ENCODE assay signal across 26 cellular contexts in the genomic region with DNA sequence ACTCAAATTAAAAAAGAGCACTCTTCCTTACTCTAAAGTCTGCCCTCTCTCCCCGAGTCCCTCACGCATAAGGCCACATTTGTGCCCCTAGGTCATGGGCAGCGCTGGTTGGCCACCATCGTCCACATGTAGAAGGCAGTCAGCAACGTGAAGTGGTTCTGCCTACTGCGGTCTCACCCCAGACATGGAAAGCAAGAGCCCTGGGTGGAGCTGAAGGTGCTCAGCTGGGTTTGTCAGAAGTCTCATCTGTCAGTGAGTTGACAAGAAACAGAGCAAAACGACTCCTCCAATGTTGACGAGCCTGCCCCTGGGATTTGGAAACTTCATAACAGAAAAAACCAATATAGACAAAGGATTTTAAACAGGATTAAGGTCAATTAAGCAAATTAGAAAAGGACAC.
DNase-seq lines count a peak whose midpoint lies in the region; ATAC-seq and TF ChIP-seq lines count a peak whose summit lies in the region.
"Had no signal": no experiment of that assay in that cellular context is flagged by ENCODE, and none has a peak within 500 bp of the region (broad histone marks: within the 10 kb centered on the region; RNA-seq: fewer than 3 reads in every experiment).

No MANE protein-coding gene starts in this region.

- peaks cover 10% of the 10 kb centered on the region for H3K27me3 Mint-ChIP-seq in activated CD4-positive, alpha-beta T cell treated with anti-CD3 and anti-CD28 coated beads, Interleukin-2, amount 10 ng/mL, durations not matched to agents 7 days and 5 days
- H3K27me3 Mint-ChIP-seq in CD4-positive, alpha-beta T cell, result no peaks in the 10 kb centered on the region
- peaks cover 4% of the 10 kb centered on the region for H3K27me3 Mint-ChIP-seq in T-helper 17 cell
- H3K27me3 Mint-ChIP-seq in glutamatergic neuron (ENCODE audit: unreplicated experiment), result peaks cover 7% of the 10 kb centered on the region
- no peaks in the 10 kb centered on the region for H3K27me3 Mint-ChIP-seq in osteocyte (ENCODE audit: unreplicated experiment)

- peaks cover 24% of the 10 kb centered on the region for H3K4me1 Mint-ChIP-seq in activated CD4-positive, alpha-beta T cell treated with anti-CD3 and anti-CD28 coated beads, Interleukin-2, amount 10 ng/mL, durations not matched to agents 7 days and 5 days
- peaks cover 26% of the 10 kb centered on the region for H3K4me1 Mint-ChIP-seq in CD4-positive, alpha-beta T cell (ENCODE audit: low read depth)
- H3K4me1 Mint-ChIP-seq in T-helper 17 cell (peaks cover 20% of the 10 kb centered on the region), glutamatergic neuron (ENCODE audit: low read depth, unreplicated experiment) (peaks cover 29% of the 10 kb centered on the region), osteocyte (ENCODE audit: unreplicated experiment) (peaks cover 7% of the 10 kb centered on the region)
- H3K4me1 Mint-ChIP-seq: B cell had no signal

- no peaks in the 10 kb centered on the region for H3K9me3 Mint-ChIP-seq in activated CD4-positive, alpha-beta T cell treated with anti-CD3 and anti-CD28 coated beads, Interleukin-2, amount 10 ng/mL, durations not matched to agents 7 days and 5 days
- H3K9me3 Mint-ChIP-seq in CD4-positive, alpha-beta T cell, result no peaks in the 10 kb centered on the region
- H3K9me3 Mint-ChIP-seq in glutamatergic neuron (ENCODE audit: unreplicated experiment), result peaks cover 6% of the 10 kb centered on the region
- no peaks in the 10 kb centered on the region for H3K9me3 Mint-ChIP-seq in osteocyte (ENCODE audit: unreplicated experiment)

- no peak for DNase-seq in activated CD4-positive, alpha-beta T cell treated with anti-CD3 and anti-CD28 coated beads, Interleukin-2, amount 10 ng/mL, durations not matched to agents 7 days and 5 days
- no peak for DNase-seq in activated CD4-positive, alpha-beta T cell treated with anti-CD3 and anti-CD28 coated beads, Interleukin-2, amount 50 U/mL, for 4 hours
- DNase-seq in CD4-positive, alpha-beta T cell, result no peak
- DNase-seq in T-helper 17 cell (no peak), glutamatergic neuron (no peak), left ventricle myocardium inferior (no peak), osteocyte (ENCODE audit: extremely low spot score, unreplicated experiment) (no peak), testis (no peak)
- DNase-seq: activated CD4-positive, alpha-beta T cell treated with anti-CD3 and anti-CD28 coated beads, Interleukin-2, amount 50 U/mL, for 48 hours; amygdala; Calu3; effector memory CD4-positive, alpha-beta T cell; erythroblast; heart right ventricle; Karpas-422; NCI-H1694; NCI-H526 treated with DMSO at 0.1 percent for 48 hours; sigmoid colon; stomach had no signal

- H3K36me3 ChIP-seq in left ventricle myocardium inferior (no peaks in the 10 kb centered on the region), testis (ENCODE audit: low read depth, missing control alignments) (no peaks in the 10 kb centered on the region)
- H3K36me3 ChIP-seq: breast epithelium, HAP-1, heart right ventricle, neutrophil, prostate gland, sigmoid colon, SJSA1, stomach had no signal

- H3K36me3 Mint-ChIP-seq in activated CD4-positive, alpha-beta T cell treated with anti-CD3 and anti-CD28 coated beads, Interleukin-2, amount 10 ng/mL, durations not matched to agents 7 days and 5 days (ENCODE audit: low read depth), result no peaks in the 10 kb centered on the region
- no peaks in the 10 kb centered on the region for H3K36me3 Mint-ChIP-seq in CD4-positive, alpha-beta T cell (ENCODE audit: low read depth)
- peaks cover 5% of the 10 kb centered on the region for H3K36me3 Mint-ChIP-seq in T-helper 17 cell (ENCODE audit: low read depth)
- no peaks in the 10 kb centered on the region for H3K36me3 Mint-ChIP-seq in glutamatergic neuron (ENCODE audit: unreplicated experiment)
- H3K36me3 Mint-ChIP-seq in osteocyte (ENCODE audit: unreplicated experiment), result no peaks in the 10 kb centered on the region

- no peak for ATAC-seq in CD4-positive, alpha-beta T cell (ENCODE audit: poor library complexity)
- ATAC-seq in T-helper 17 cell, result no peak
- ATAC-seq: A549, heart right ventricle had no signal

- POLR2A ChIA-PET in activated CD4-positive, alpha-beta T cell treated with anti-CD3 and anti-CD28 coated beads, Interleukin-2, amount 10 ng/mL, durations not matched to agents 7 days and 5 days (lab: Charles Lee), result no interaction called here
- POLR2A ChIA-PET in CD4-positive, alpha-beta T cell (lab: Charles Lee), result interaction anchor here (1.3 to 2.4 kb wide), 3 partner anchors 338 to 358 kb away, joined by 4 to 6 read pairs (median 6); no protein-coding TSS in a partner anchor

- TF ChIP-seq CTCF in CD4-positive, alpha-beta T cell (IDR thresholded peaks at IDR 0.05), result no peak
- TF ChIP-seq CTCF in glutamatergic neuron (IDR thresholded peaks at IDR 0.05; ENCODE audit: partially characterized antibody, unreplicated experiment) (no peak), left ventricle myocardium inferior (IDR thresholded peaks at IDR 0.05; ENCODE audit: borderline replicate concordance) (no peak), osteocyte (IDR thresholded peaks at IDR 0.05) (no peak), testis (IDR thresholded peaks at IDR 0.05) (no peak)

- no peaks in the 10 kb centered on the region for H3K27me3 ChIP-seq in CD4-positive, alpha-beta T cell (ENCODE audit: control insufficient read depth, insufficient read depth, low read length)
- H3K27me3 ChIP-seq in left ventricle myocardium inferior (ENCODE audit: low read depth) (peaks cover 19% of the 10 kb centered on the region), testis (no peaks in the 10 kb centered on the region)
- H3K27me3 ChIP-seq: breast epithelium, neutrophil, sigmoid colon, SJSA1 had no signal

- no peaks in the 10 kb centered on the region for H3K4me1 ChIP-seq in left ventricle myocardium inferior
- H3K4me1 ChIP-seq in testis, result no peaks in the 10 kb centered on the region
- H3K4me1 ChIP-seq: A549, breast epithelium, HAP-1, heart right ventricle, prostate gland, sigmoid colon, SJSA1, stomach had no signal

- intact Hi-C loops in CD4-positive, alpha-beta T cell (cut with DNase I, micrococcal nuclease), result no loop called here
- intact Hi-C loops in left ventricle myocardium inferior (cut with micrococcal nuclease) (no loop called here), testis (cut with DNase I; ENCODE audit: low total_unique reads) (no loop called here)

- H3K27ac Mint-ChIP-seq in activated CD4-positive, alpha-beta T cell treated with anti-CD3 and anti-CD28 coated beads, Interleukin-2, amount 10 ng/mL, durations not matched to agents 7 days and 5 days, result peak overlapping the region; percentile 50
- peak overlapping the region; percentile 77 for H3K27ac Mint-ChIP-seq in CD4-positive, alpha-beta T cell
- H3K27ac Mint-ChIP-seq in T-helper 17 cell (peak overlapping the region; percentile 61), glutamatergic neuron (ENCODE audit: unreplicated experiment) (peak overlapping the region; percentile 93), osteocyte (ENCODE audit: unreplicated experiment) (no peak overlapping the region)
- H3K27ac Mint-ChIP-seq: B cell had no signal

- TF ChIP-seq POLR2A in testis (IDR thresholded peaks at IDR 0.05), result no peak

- peak overlapping the region; percentile 17 for H3K4me3 Mint-ChIP-seq in activated CD4-positive, alpha-beta T cell treated with anti-CD3 and anti-CD28 coated beads, Interleukin-2, amount 10 ng/mL, durations not matched to agents 7 days and 5 days
- peak overlapping the region; percentile 72 for H3K4me3 Mint-ChIP-seq in CD4-positive, alpha-beta T cell
- H3K4me3 Mint-ChIP-seq in T-helper 17 cell (peak overlapping the region; percentile 25), glutamatergic neuron (ENCODE audit: unreplicated experiment) (peak overlapping the region; percentile 53), osteocyte (ENCODE audit: unreplicated experiment) (no peak overlapping the region)
- H3K4me3 Mint-ChIP-seq: B cell had no signal

- H3K27ac ChIP-seq in CD4-positive, alpha-beta T cell (ENCODE audit: low read depth, low read length), result no peak overlapping the region
- H3K27ac ChIP-seq in left ventricle myocardium inferior (replicated peaks) (no peak overlapping the region), testis (no peak overlapping the region)
- H3K27ac ChIP-seq: A549, breast epithelium, heart right ventricle, neutrophil, prostate gland, sigmoid colon, SJSA1, stomach had no signal

- H3K9me3 ChIP-seq in CD4-positive, alpha-beta T cell (ENCODE audit: control insufficient read depth, low read length), result no peaks in the 10 kb centered on the region
- H3K9me3 ChIP-seq in T-helper 17 cell (ENCODE audit: control insufficient read depth, low read length, poor library complexity, severe bottlenecking) (no peaks in the 10 kb centered on the region), left ventricle myocardium inferior (replicated peaks) (no peaks in the 10 kb centered on the region), testis (no peaks in the 10 kb centered on the region)
- H3K9me3 ChIP-seq: A549, breast epithelium, HAP-1, heart right ventricle, neutrophil, prostate gland, sigmoid colon, SJSA1, stomach had no signal

- CTCF ChIA-PET in activated CD4-positive, alpha-beta T cell treated with anti-CD3 and anti-CD28 coated beads, Interleukin-2, amount 10 ng/mL, durations not matched to agents 7 days and 5 days (lab: Charles Lee), result interaction anchor here (1.9 kb wide), 1 partner anchor 9 kb away, joined by 6 read pairs; no protein-coding TSS in a partner anchor
- CTCF ChIA-PET in CD4-positive, alpha-beta T cell (lab: Charles Lee), result no interaction called here

- WGBS in testis, 2 donors, result 81 to 84% methylated on average over 8 of the region's 8 CpGs

- H3K4me3 ChIP-seq in left ventricle myocardium inferior, result no peak overlapping the region
- H3K4me3 ChIP-seq in testis, result no peak overlapping the region
- H3K4me3 ChIP-seq: A549, breast epithelium, HAP-1, heart right ventricle, prostate gland, sigmoid colon, SJSA1, stomach had no signal
